Comparison of ENCODE assay signal across 15 cellular contexts in genomic region chr7:45122975-45123860, GRCh38. TPM values are rescaled to one million over a fixed set of nuclear protein-coding genes. Genes with fewer than 3 reads are reported as not detected.
DNase-seq lines count a peak whose midpoint lies in the region; ATAC-seq lines count a peak whose summit lies in the region.
"Had no signal": no experiment of that assay in that cellular context is flagged by ENCODE, and none has a peak within 500 bp of the region (broad histone marks: within the 10 kb centered on the region; RNA-seq: fewer than 3 reads in every experiment).

No MANE protein-coding gene starts in this region.

- no peaks in the 10 kb centered on the region for H3K9me2 ChIP-seq in Karpas-422 (replicated peaks; ENCODE audit: insufficient read depth, low read length)

- H3K9me3 Mint-ChIP-seq in activated T-cell treated with anti-CD3 and anti-CD28 coated beads, Interleukin-2, amount 50 U/mL, for 24 hours: no peaks in the 10 kb centered on the region
- no peaks in the 10 kb centered on the region for H3K9me3 Mint-ChIP-seq in activated T-helper 2 cell treated with anti-CD3 and anti-CD28 coated beads, Interferon-gamma antibody, Interleukin-2, Interleukin-4, amounts not matched to agents 10 μg/mL and 5 μg/mL and 100 μg/mL, durations not matched to agents 14 hours and 24 hours and 36 hours
- H3K9me3 Mint-ChIP-seq in naive thymus-derived CD8-positive, alpha-beta T cell: no peaks in the 10 kb centered on the region
- H3K9me3 Mint-ChIP-seq: endodermal cell, WTC11 had no signal

- H3K27ac ChIP-seq in Karpas-422 (ENCODE audit: low read length): no peak overlapping the region

- H3K4me1 ChIP-seq in Karpas-422 (ENCODE audit: low read length): peaks cover 29% of the 10 kb centered on the region

- H3K4me3 ChIP-seq in Karpas-422 (ENCODE audit: low read length): no peak overlapping the region
- H3K4me3 ChIP-seq: lung had no signal

- no peak overlapping the region for H3K4me3 Mint-ChIP-seq in activated T-cell treated with anti-CD3 and anti-CD28 coated beads, Interleukin-2, amount 50 U/mL, for 24 hours
- no peak overlapping the region for H3K4me3 Mint-ChIP-seq in activated T-helper 2 cell treated with anti-CD3 and anti-CD28 coated beads, Interferon-gamma antibody, Interleukin-2, Interleukin-4, amounts not matched to agents 10 μg/mL and 5 μg/mL and 100 μg/mL, durations not matched to agents 14 hours and 24 hours and 36 hours (ENCODE audit: low read depth)
- peak overlapping the region in 6 of 10 donors; percentile 47 to 71 (median 62) for H3K4me3 Mint-ChIP-seq in naive thymus-derived CD8-positive, alpha-beta T cell
- H3K4me3 Mint-ChIP-seq: endodermal cell, WTC11 had no signal

- no peak overlapping the region for H3K9ac ChIP-seq in Karpas-422 (ENCODE audit: low read length)

- H3K36me3 ChIP-seq in Karpas-422 (ENCODE audit: insufficient read depth, low read length): no peaks in the 10 kb centered on the region

- H3K27ac Mint-ChIP-seq in activated T-cell treated with anti-CD3 and anti-CD28 coated beads, Interleukin-2, amount 50 U/mL, for 24 hours: peak overlapping the region; percentile 92
- peak overlapping the region; percentile 84 for H3K27ac Mint-ChIP-seq in activated T-helper 2 cell treated with anti-CD3 and anti-CD28 coated beads, Interferon-gamma antibody, Interleukin-2, Interleukin-4, amounts not matched to agents 10 μg/mL and 5 μg/mL and 100 μg/mL, durations not matched to agents 14 hours and 24 hours and 36 hours
- H3K27ac Mint-ChIP-seq in naive thymus-derived CD8-positive, alpha-beta T cell: peak overlapping the region; percentile 59 to 89 (median 84)
- H3K27ac Mint-ChIP-seq: WTC11 had no signal

- DNase-seq in activated T-cell treated with anti-CD3 and anti-CD28 coated beads, Interleukin-2, amount 50 U/mL, for 24 hours: peak; percentile 47
- no peak for DNase-seq in activated T-cell treated with anti-CD3 and anti-CD28 coated beads, Interleukin-2, amount 50 U/mL, for 48 hours
- DNase-seq in Karpas-422: no peak
- DNase-seq in activated T-helper 2 cell treated with anti-CD3 and anti-CD28 coated beads, Interferon-gamma antibody, Interleukin-2, Interleukin-4, amounts not matched to agents 10 μg/mL and 5 μg/mL and 100 μg/mL, durations not matched to agents 14 hours and 24 hours and 36 hours (ENCODE audit: low spot score): no peak
- no peak for DNase-seq in naive thymus-derived CD8-positive, alpha-beta T cell
- DNase-seq in inferior parietal cortex (ENCODE audit: extremely low spot score): no peak
- DNase-seq in iPS-NIHi11 (ENCODE audit: low spot score): no peak
- DNase-seq: stimulated activated CD4-positive, alpha-beta T cell treated with anti-CD3 and anti-CD28 coated beads, Interleukin-2, amount 100 ng/mL, for 24 hours had no signal

- no peaks in the 10 kb centered on the region for H3K27me3 Mint-ChIP-seq in activated T-cell treated with anti-CD3 and anti-CD28 coated beads, Interleukin-2, amount 50 U/mL, for 24 hours
- no peaks in the 10 kb centered on the region for H3K27me3 Mint-ChIP-seq in activated T-helper 2 cell treated with anti-CD3 and anti-CD28 coated beads, Interferon-gamma antibody, Interleukin-2, Interleukin-4, amounts not matched to agents 10 μg/mL and 5 μg/mL and 100 μg/mL, durations not matched to agents 14 hours and 24 hours and 36 hours (ENCODE audit: low read depth)
- H3K27me3 Mint-ChIP-seq in naive thymus-derived CD8-positive, alpha-beta T cell: peaks cover 0 to 8% (median 2%) of the 10 kb centered on the region in 5 donors

- no peak overlapping the region for H3K4me2 ChIP-seq in Karpas-422 (ENCODE audit: low read depth, low read length, poor library complexity, severe bottlenecking)

- H3K36me3 Mint-ChIP-seq in activated T-cell treated with anti-CD3 and anti-CD28 coated beads, Interleukin-2, amount 50 U/mL, for 24 hours (ENCODE audit: low read depth): no peaks in the 10 kb centered on the region
- no peaks in the 10 kb centered on the region for H3K36me3 Mint-ChIP-seq in activated T-helper 2 cell treated with anti-CD3 and anti-CD28 coated beads, Interferon-gamma antibody, Interleukin-2, Interleukin-4, amounts not matched to agents 10 μg/mL and 5 μg/mL and 100 μg/mL, durations not matched to agents 14 hours and 24 hours and 36 hours (ENCODE audit: low read depth)
- H3K36me3 Mint-ChIP-seq in naive thymus-derived CD8-positive, alpha-beta T cell: no peaks in the 10 kb centered on the region
- H3K36me3 Mint-ChIP-seq: WTC11 had no signal

- H3K9me3 ChIP-seq in Karpas-422 (ENCODE audit: low read length): no peaks in the 10 kb centered on the region

- POLR2A ChIA-PET in naive thymus-derived CD8-positive, alpha-beta T cell (lab: Charles Lee): interaction anchor here (0.6 to 3.9 kb wide), 3 partner anchors 12 to 247 kb away, joined by 3 to 38 read pairs (median 3); partner anchors contain the start of gene TBRG4

- no peaks in the 10 kb centered on the region for H3K27me3 ChIP-seq in Karpas-422 (ENCODE audit: low read length)

- ATAC-seq in naive thymus-derived CD8-positive, alpha-beta T cell: peak in 1 of 2 donors; percentile 30
- ATAC-seq in HG03025 (IDR thresholded peaks at IDR 0.05; ENCODE audit: low FRiP score, unreplicated experiment): no peak
- ATAC-seq: Panc1 had no signal

- no peaks in the 10 kb centered on the region for H4K20me1 ChIP-seq in Karpas-422 (ENCODE audit: insufficient read depth, low read depth, low read length)

- no peaks in the 10 kb centered on the region for H3K79me2 ChIP-seq in Karpas-422 (ENCODE audit: low read length)

- intact Hi-C loops in activated T-helper 2 cell treated with anti-CD3 and anti-CD28 coated beads, Interferon-gamma antibody, Interleukin-2, Interleukin-4, amounts not matched to agents 10 μg/mL and 5 μg/mL and 100 μg/mL, durations not matched to agents 14 hours and 24 hours and 36 hours (cut with micrococcal nuclease): no loop called here

- peak overlapping the region; percentile 61; the same call in 1 of the 2 replicates for H2AFZ ChIP-seq in Karpas-422 (ENCODE audit: low read length)

- peaks cover 14% of the 10 kb centered on the region for H3K4me1 Mint-ChIP-seq in activated T-cell treated with anti-CD3 and anti-CD28 coated beads, Interleukin-2, amount 50 U/mL, for 24 hours (ENCODE audit: low read depth)
- peaks cover 12% of the 10 kb centered on the region for H3K4me1 Mint-ChIP-seq in activated T-helper 2 cell treated with anti-CD3 and anti-CD28 coated beads, Interferon-gamma antibody, Interleukin-2, Interleukin-4, amounts not matched to agents 10 μg/mL and 5 μg/mL and 100 μg/mL, durations not matched to agents 14 hours and 24 hours and 36 hours (ENCODE audit: low read depth)
- H3K4me1 Mint-ChIP-seq in naive thymus-derived CD8-positive, alpha-beta T cell: peaks cover 4 to 22% (median 18%) of the 10 kb centered on the region in 4 donors

RNA-seq across cellular contexts. Expression of gene TBRG4, which starts 11.7 kb away (rescaled TPM):
- total RNA-seq in Karpas-422 (2014; rRNA removed; shearing (Covaris generic); ENCODE audit: low replicate concordance): 81.5 and 108 TPM in 2 replicates
- 167 and 180 TPM in 2 replicates for total RNA-seq in activated T-helper 2 cell treated with anti-CD3 and anti-CD28 coated beads, Interferon-gamma antibody, Interleukin-2, Interleukin-4, amounts not matched to agents 10 μg/mL and 5 μg/mL and 100 μg/mL, durations not matched to agents 14 hours and 24 hours and 36 hours
- total RNA-seq in naive thymus-derived CD8-positive, alpha-beta T cell: 100 to 1,000 TPM; 154 to 167 TPM
- polyA plus RNA-seq in naive thymus-derived CD8-positive, alpha-beta T cell: 10 to 100 TPM; 51.3 to 95.7 (median 69.0) TPM

RNA-seq across cellular contexts. Expression of gene RAMP3, which starts 34.4 kb away (rescaled TPM):
- total RNA-seq in Karpas-422 (2014; rRNA removed; shearing (Covaris generic); ENCODE audit: low replicate concordance): not detected in 2 replicates
- total RNA-seq in activated T-helper 2 cell treated with anti-CD3 and anti-CD28 coated beads, Interferon-gamma antibody, Interleukin-2, Interleukin-4, amounts not matched to agents 10 μg/mL and 5 μg/mL and 100 μg/mL, durations not matched to agents 14 hours and 24 hours and 36 hours: 0.14 TPM in 2 replicates
- not detected for total RNA-seq in naive thymus-derived CD8-positive, alpha-beta T cell
- polyA plus RNA-seq in naive thymus-derived CD8-positive, alpha-beta T cell: not detected
- total RNA-seq: A673, endodermal cell had no signal
- polyA plus RNA-seq: neural cell had no signal

RNA-seq across cellular contexts. Expression of gene NACAD, which starts 34.4 kb away (rescaled TPM):
- total RNA-seq in Karpas-422 (2014; rRNA removed; shearing (Covaris generic); ENCODE audit: low replicate concordance): 0.04 TPM in 1 of 2 replicates, not detected in the other
- 0.30 and 0.52 TPM in 2 replicates for total RNA-seq in activated T-helper 2 cell treated with anti-CD3 and anti-CD28 coated beads, Interferon-gamma antibody, Interleukin-2, Interleukin-4, amounts not matched to agents 10 μg/mL and 5 μg/mL and 100 μg/mL, durations not matched to agents 14 hours and 24 hours and 36 hours
- under 1 TPM; 0.13 to 0.16 TPM for total RNA-seq in naive thymus-derived CD8-positive, alpha-beta T cell
- under 1 TPM; 0.06 to 0.15 (median 0.15) TPM for polyA plus RNA-seq in naive thymus-derived CD8-positive, alpha-beta T cell

Comparison
In these comparisons a context has a peak if more than half of its experiments do, and no peak if none do; other contexts are left out.
1. H3K4me3 Mint-ChIP-seq: peak in naive thymus-derived CD8-positive, alpha-beta T cell (6 of 10); none in activated T-cell treated with anti-CD3 and anti-CD28 coated beads, Interleukin-2, amount 50 U/mL, for 24 hours (single experiment) and activated T-helper 2 cell treated with anti-CD3 and anti-CD28 coated beads, Interferon-gamma antibody, Interleukin-2, Interleukin-4, amounts not matched to agents 10 μg/mL and 5 μg/mL and 100 μg/mL, durations not matched to agents 14 hours and 24 hours and 36 hours (single experiment).
2. Peak in every context shown above with its lines, with median percentiles within 50 percentile points of each other: H3K27ac Mint-ChIP-seq.